ENCODE assay signal across 21 cellular contexts in the genomic region with DNA sequence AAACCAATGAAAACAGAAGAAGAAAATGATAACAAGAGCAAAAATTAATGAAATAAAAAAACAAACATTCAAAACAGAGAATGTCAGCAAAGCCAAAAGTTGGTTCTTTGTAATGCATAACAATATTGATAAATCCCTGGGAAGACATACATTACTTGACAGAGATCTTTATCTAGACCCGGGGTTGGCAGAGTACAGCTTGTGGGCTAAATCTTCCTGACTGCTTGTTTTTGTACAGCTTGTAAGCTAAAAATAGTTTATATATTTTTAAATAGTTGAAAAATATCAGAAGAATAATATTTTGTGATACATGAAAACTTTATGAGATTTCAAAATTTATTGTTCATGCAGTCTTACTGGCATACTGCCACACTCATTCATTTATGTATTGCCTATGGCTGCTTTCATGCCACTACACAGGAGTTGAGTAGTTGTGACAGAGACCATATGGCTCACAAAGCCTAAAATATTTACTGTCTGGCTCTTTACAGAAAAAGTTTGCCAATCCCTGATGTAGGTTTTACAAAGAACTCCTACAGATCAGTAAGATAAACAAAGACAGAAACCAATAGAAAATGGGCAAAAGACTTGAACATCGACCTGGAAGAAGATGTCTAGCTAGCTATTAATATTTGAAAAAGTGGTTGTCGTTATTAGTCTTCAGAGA.
DNase-seq lines count a peak whose midpoint lies in the region; ATAC-seq and TF ChIP-seq lines count a peak whose summit lies in the region.
"Had no signal": no experiment of that assay in that cellular context is flagged by ENCODE, and none has a peak within 500 bp of the region (broad histone marks: within the 10 kb centered on the region; RNA-seq: fewer than 3 reads in every experiment).

No MANE protein-coding gene starts in this region.

- peaks cover 12% of the 10 kb centered on the region for H3K9me3 Mint-ChIP-seq in activated T-helper 17 cell treated with anti-CD3 and anti-CD28 coated beads, Interleukin-2, amount 50 U/mL, for 72 hours
- H3K9me3 Mint-ChIP-seq: CD4-positive, alpha-beta T cell had no signal

- no peak for TF ChIP-seq CTCF in fibroblast of villous mesenchyme (IDR thresholded peaks at IDR 0.05; ENCODE audit: insufficient read depth, low read depth, low read length)

- DNase-seq in HCEC 1CT (peak; percentile 4), fibroblast of villous mesenchyme (ENCODE audit: low read depth) (peak; percentile 65), SKM-1 (lab: John Stamatoyannopoulos, UW; ENCODE audit: unreplicated experiment) (no peak), kidney glomerular epithelial cell (lab: John Stamatoyannopoulos, UW) (no peak)
- no peak for DNase-seq in activated T-cell treated with anti-CD3 and anti-CD28 coated beads, Interleukin-2, amount 50 U/mL, for 1 hour
- DNase-seq: Caco-2; CD4-positive, alpha-beta T cell; DMS 273 treated with DMSO at 0.1 percent for 48 hours; DMS79 treated with DMSO at 0.1 percent for 48 hours; Karpas-422; MV-4-11; NCI-H1105 treated with DMSO at 0.1 percent for 48 hours; NCI-H2029 treated with DMSO at 0.1 percent for 48 hours; NCI-H226; NCI-H524 treated with DMSO at 0.1 percent for 48 hours; NCI-H82; OCI-M1 had no signal

- peaks cover 40% of the 10 kb centered on the region for H3K4me1 Mint-ChIP-seq in activated T-helper 17 cell treated with anti-CD3 and anti-CD28 coated beads, Interleukin-2, amount 50 U/mL, for 72 hours

- peaks cover 6% of the 10 kb centered on the region for H3K36me3 Mint-ChIP-seq in activated T-helper 17 cell treated with anti-CD3 and anti-CD28 coated beads, Interleukin-2, amount 50 U/mL, for 72 hours (ENCODE audit: low read depth)

- H3K4me3 Mint-ChIP-seq in activated T-helper 17 cell treated with anti-CD3 and anti-CD28 coated beads, Interleukin-2, amount 50 U/mL, for 72 hours = peak overlapping the region; percentile 9
- H3K4me3 Mint-ChIP-seq: CD4-positive, alpha-beta T cell had no signal

- no peak for ATAC-seq in activated T-helper 17 cell treated with anti-CD3 and anti-CD28 coated beads, Interleukin-2, amount 50 U/mL, for 72 hours (replicated peaks)
- no peak for ATAC-seq in HG03469 (IDR thresholded peaks at IDR 0.05; ENCODE audit: unreplicated experiment)

- H3K4me3 ChIP-seq in fibroblast of villous mesenchyme (ENCODE audit: low read depth, low read length) = no peak overlapping the region
- H3K4me3 ChIP-seq: BLaER1, SJSA1 had no signal

- H3K27ac Mint-ChIP-seq in activated T-helper 17 cell treated with anti-CD3 and anti-CD28 coated beads, Interleukin-2, amount 50 U/mL, for 72 hours = peak overlapping the region; percentile 16
- H3K27ac Mint-ChIP-seq: CD4-positive, alpha-beta T cell had no signal

- H3K27me3 Mint-ChIP-seq in activated T-helper 17 cell treated with anti-CD3 and anti-CD28 coated beads, Interleukin-2, amount 50 U/mL, for 72 hours = no peaks in the 10 kb centered on the region

Comparison
In these comparisons a context has a peak if more than half of its experiments do, and no peak if none do; other contexts are left out.
1. DNase-seq: peak in HCEC 1CT (single experiment) and fibroblast of villous mesenchyme (single experiment); none in activated T-cell treated with anti-CD3 and anti-CD28 coated beads, Interleukin-2, amount 50 U/mL, for 1 hour (single experiment), SKM-1 (single experiment) and kidney glomerular epithelial cell (single experiment).